ENCODE assay signal across 21 cellular contexts in genomic region chr16:87371261-87371866, GRCh38. TPM values are rescaled to one million over a fixed set of nuclear protein-coding genes. Genes with fewer than 3 reads are reported as not detected.
A peak's percentile ranks its signal among the peaks of the same experiment; 100 is the strongest.
DNase-seq lines count a peak whose midpoint lies in the region; ATAC-seq and TF ChIP-seq lines count a peak whose summit lies in the region.
"Had no signal": no experiment of that assay in that cellular context is flagged by ENCODE, and none has a peak within 500 bp of the region (broad histone marks: within the 10 kb centered on the region; RNA-seq: fewer than 3 reads in every experiment).

No MANE protein-coding gene starts in this region.

- POLR2A ChIA-PET in T-cell (lab: Charles Lee): no interaction called here

- H3K4me1 Mint-ChIP-seq in activated naive CD8-positive, alpha-beta T cell treated with anti-CD3 and anti-CD28 coated beads, Interleukin-2, amount 50 U/mL, for 24 hours: peaks cover 69% of the 10 kb centered on the region
- peaks cover 51 to 55% (median 55%) of the 10 kb centered on the region in 3 donors for H3K4me1 Mint-ChIP-seq in T-cell

- ATAC-seq in heart left ventricle (peak; percentile 27 to 56 (median 48)), right cardiac atrium (no peak), T-cell (replicated peaks in 1 of 4) (no peak)
- ATAC-seq in activated naive CD8-positive, alpha-beta T cell treated with anti-CD3 and anti-CD28 coated beads, Interleukin-2, amount 50 U/mL, for 24 hours: no peak
- ATAC-seq: activated CD8-positive, alpha-beta memory T cell treated with anti-CD3 and anti-CD28 coated beads, Interleukin-2, amount 10 ng/mL, durations not matched to agents 7 days and 5 days; left lung had no signal

- TF ChIP-seq POLR2A in heart left ventricle (IDR thresholded peaks at IDR 0.05) (no peak), spleen (IDR thresholded peaks at IDR 0.05) (no peak)

- peak overlapping the region in 9 of 12 donors; percentile 3 to 74 (median 33) for H3K27ac ChIP-seq in heart left ventricle
- H3K27ac ChIP-seq in right cardiac atrium (ENCODE audit: low read length): no peak overlapping the region
- H3K27ac ChIP-seq in spleen: no peak overlapping the region
- H3K27ac ChIP-seq: left lung, PC-9, SJSA1 had no signal

- no peaks in the 10 kb centered on the region for H3K9me3 Mint-ChIP-seq in activated naive CD8-positive, alpha-beta T cell treated with anti-CD3 and anti-CD28 coated beads, Interleukin-2, amount 50 U/mL, for 24 hours
- no peaks in the 10 kb centered on the region for H3K9me3 Mint-ChIP-seq in T-cell
- H3K9me3 Mint-ChIP-seq: CD4-positive, alpha-beta memory T cell had no signal

- DNase-seq in heart left ventricle (peak in 2 of 5 donors; percentile 36 to 49), right cardiac atrium (no peak), mucosa of gallbladder (ENCODE audit: low spot score) (peak; percentile 42), spleen (peak; percentile 62), T-cell (no peak), HK-2 (ENCODE audit: unreplicated experiment) (no peak)
- no peak for DNase-seq in activated naive CD8-positive, alpha-beta T cell treated with anti-CD3 and anti-CD28 coated beads, Interleukin-2, amount 50 U/mL, for 24 hours
- DNase-seq in activated CD8-positive, alpha-beta memory T cell treated with anti-CD3 and anti-CD28 coated beads, Interleukin-2, amount 50 U/mL, for 48 hours: no peak
- DNase-seq: activated CD8-positive, alpha-beta memory T cell treated with anti-CD3 and anti-CD28 coated beads, Interleukin-2, amount 10 ng/mL, durations not matched to agents 7 days and 5 days; activated effector memory CD4-positive, alpha-beta T cell treated with anti-CD3 and anti-CD28 coated beads, Interleukin-2, amount 50 U/mL, for 16 hours; amniotic stem cell; CD4-positive, alpha-beta memory T cell; central memory CD4-positive, alpha-beta T cell; HCEC 1CT; NCI-H1436; NCI-H774; PC-9; stimulated activated CD4-positive, alpha-beta T cell treated with anti-CD3 and anti-CD28 coated beads, Interleukin-4, amount 100 ng/mL, for 4 hours; T1000 had no signal

- H3K27me3 ChIP-seq in heart left ventricle (peaks cover 0 to 38% (median 0%) of the 10 kb centered on the region in 9 donors), right cardiac atrium (ENCODE audit: control insufficient read depth, insufficient read depth) (no peaks in the 10 kb centered on the region), spleen (replicated peaks in 1 of 7) (no peaks in the 10 kb centered on the region)
- H3K27me3 ChIP-seq: left lung, SJSA1 had no signal

- H3K9me3 ChIP-seq in heart left ventricle (no peaks in the 10 kb centered on the region), right cardiac atrium (ENCODE audit: control insufficient read depth, low read length) (no peaks in the 10 kb centered on the region), spleen (no peaks in the 10 kb centered on the region)
- H3K9me3 ChIP-seq: left lung, SJSA1 had no signal

- TF ChIP-seq CTCF in heart left ventricle (IDR thresholded peaks at IDR 0.05) (no peak), spleen (IDR thresholded peaks at IDR 0.05 in 8 of 11, conservative IDR thresholded peaks at IDR 0.05 in 3 of 11) (no peak)

- H3K27me3 Mint-ChIP-seq in activated naive CD8-positive, alpha-beta T cell treated with anti-CD3 and anti-CD28 coated beads, Interleukin-2, amount 50 U/mL, for 24 hours: no peaks in the 10 kb centered on the region
- no peaks in the 10 kb centered on the region for H3K27me3 Mint-ChIP-seq in T-cell
- H3K27me3 Mint-ChIP-seq: activated CD8-positive, alpha-beta memory T cell treated with anti-CD3 and anti-CD28 coated beads, Interleukin-2, amount 10 ng/mL, durations not matched to agents 7 days and 5 days; CD4-positive, alpha-beta memory T cell had no signal

- intact Hi-C loops in heart left ventricle (cut with DNase I) (no loop called here), right cardiac atrium (cut with DNase I) (loop anchor here in 1 of 4 donors (10.0 kb wide), 1 partner anchor 47 kb away; no protein-coding TSS in a partner anchor), spleen (cut with DNase I; ENCODE audit: low total_unique reads) (no loop called here)

- no peak overlapping the region for H3K4me3 Mint-ChIP-seq in activated naive CD8-positive, alpha-beta T cell treated with anti-CD3 and anti-CD28 coated beads, Interleukin-2, amount 50 U/mL, for 24 hours
- H3K4me3 Mint-ChIP-seq in T-cell: no peak overlapping the region
- H3K4me3 Mint-ChIP-seq: activated CD8-positive, alpha-beta memory T cell treated with anti-CD3 and anti-CD28 coated beads, Interleukin-2, amount 10 ng/mL, durations not matched to agents 7 days and 5 days; CD4-positive, alpha-beta memory T cell had no signal

- 55 to 61% (median 58%) methylated on average over 20 of the region's 20 CpGs for WGBS in heart left ventricle, 4 donors
- WGBS in right cardiac atrium: 68% methylated on average over 20 of the region's 20 CpGs
- WGBS in spleen, 5 donors: 87 to 91% (median 89%) methylated on average over 20 of the region's 20 CpGs

- peaks cover 18% of the 10 kb centered on the region for H3K36me3 Mint-ChIP-seq in activated naive CD8-positive, alpha-beta T cell treated with anti-CD3 and anti-CD28 coated beads, Interleukin-2, amount 50 U/mL, for 24 hours (ENCODE audit: low read depth)
- peaks cover 19% of the 10 kb centered on the region for H3K36me3 Mint-ChIP-seq in T-cell

- peak overlapping the region; percentile 70 for H3K27ac Mint-ChIP-seq in activated naive CD8-positive, alpha-beta T cell treated with anti-CD3 and anti-CD28 coated beads, Interleukin-2, amount 50 U/mL, for 24 hours
- no peak overlapping the region for H3K27ac Mint-ChIP-seq in T-cell
- H3K27ac Mint-ChIP-seq: activated CD8-positive, alpha-beta memory T cell treated with anti-CD3 and anti-CD28 coated beads, Interleukin-2, amount 10 ng/mL, durations not matched to agents 7 days and 5 days had no signal

- H3K36me3 ChIP-seq in heart left ventricle (peaks cover 0 to 16% (median 0%) of the 10 kb centered on the region in 9 donors), spleen (peaks cover 0 to 17% (median 0%) of the 10 kb centered on the region in 6 donors)

- H3K4me3 ChIP-seq in heart left ventricle: no peak overlapping the region
- H3K4me3 ChIP-seq in right cardiac atrium (ENCODE audit: low read length): no peak overlapping the region
- no peak overlapping the region for H3K4me3 ChIP-seq in spleen
- H3K4me3 ChIP-seq: left lung, PC-9, SJSA1 had no signal

- H3K4me1 ChIP-seq in heart left ventricle (peaks cover 7 to 93% (median 64%) of the 10 kb centered on the region in 12 donors), right cardiac atrium (ENCODE audit: control insufficient read depth, insufficient read depth, low read length) (peaks cover 8% of the 10 kb centered on the region), spleen (peaks cover 0 to 71% (median 31%) of the 10 kb centered on the region in 6 donors)

- CTCF ChIA-PET in T-cell (lab: Charles Lee): no interaction called here

RNA-seq across cellular contexts. Expression of gene FBXO31, which starts 12.2 kb away (rescaled TPM):
- total RNA-seq in heart left ventricle: 100 to 1,000 TPM in 1 of 9 donors, 10 to 100 TPM in 8; 55.5 to 130 (median 71.9) TPM
- 10 to 100 TPM; 20.0 to 28.8 TPM for polyA plus RNA-seq in heart left ventricle
- total RNA-seq in right cardiac atrium: 10 to 100 TPM; 47.8 to 66.1 (median 57.5) TPM
- polyA plus RNA-seq in right cardiac atrium: 24.3 TPM
- 36.7 TPM for total RNA-seq in mucosa of gallbladder
- total RNA-seq in spleen: 10 to 100 TPM; 23.6 to 30.6 (median 27.2) TPM
- 10 to 100 TPM in 1 of 3 donors, 1 to 10 TPM in 2; 7.9 to 11.0 (median 9.7) TPM for polyA plus RNA-seq in spleen
- 10 to 100 TPM; 34.7 to 67.2 (median 55.6) TPM for total RNA-seq in T-cell

RNA-seq across cellular contexts. Expression of gene MAP1LC3B, which starts 20.8 kb away (rescaled TPM):
- total RNA-seq in heart left ventricle (100 to 1,000 TPM in 7 of 9 donors, 10 to 100 TPM in 2; 70.7 to 194 (median 116) TPM), right cardiac atrium (100 to 1,000 TPM in 3 of 4 donors, 10 to 100 TPM in 1; 87.7 to 114 (median 108) TPM), mucosa of gallbladder (55.9 TPM), spleen (10 to 100 TPM; 47.6 to 71.4 (median 61.7) TPM), T-cell (10 to 100 TPM; 51.3 to 90.4 (median 53.3) TPM)
- polyA plus RNA-seq in heart left ventricle (100 to 1,000 TPM in 1 of 2 donors, 10 to 100 TPM in 1; 82.4 to 263 TPM), right cardiac atrium (115 TPM), spleen (10 to 100 TPM; 32.3 to 50.4 (median 46.5) TPM)

RNA-seq across cellular contexts. Expression of gene C16orf95, which starts 54.2 kb away (rescaled TPM):
- total RNA-seq in heart left ventricle: 1 to 10 TPM in 7 of 9 donors, under 1 TPM in 2; 0.91 to 4.5 (median 3.3) TPM
- polyA plus RNA-seq in heart left ventricle: 1 to 10 TPM; 1.8 to 2.4 TPM
- 1 to 10 TPM; 3.4 to 5.4 (median 4.2) TPM for total RNA-seq in right cardiac atrium
- 4.7 TPM for polyA plus RNA-seq in right cardiac atrium
- 2.2 TPM for total RNA-seq in mucosa of gallbladder
- 1 to 10 TPM in 5 of 7 donors, not detected in 2; 1.0 to 2.6 (median 2.0) TPM for total RNA-seq in spleen
- polyA plus RNA-seq in spleen: 1 to 10 TPM; 1.2 to 2.9 (median 2.8) TPM
- 1 to 10 TPM in 4 of 5 donors, under 1 TPM in 1; 0.98 to 3.1 (median 2.6) TPM for total RNA-seq in T-cell

Comparison
In these comparisons a context has a peak if more than half of its experiments do, and no peak if none do; other contexts are left out.
1. ATAC-seq: peak in heart left ventricle (4 of 4); none in right cardiac atrium (0 of 2), activated naive CD8-positive, alpha-beta T cell treated with anti-CD3 and anti-CD28 coated beads, Interleukin-2, amount 50 U/mL, for 24 hours (single experiment) and T-cell (0 of 4).
2. H3K27ac ChIP-seq: peak in heart left ventricle (9 of 12); none in right cardiac atrium (single experiment) and spleen (0 of 8).
3. DNase-seq: peak in mucosa of gallbladder (single experiment) and spleen (single experiment); none in right cardiac atrium (0 of 3), activated naive CD8-positive, alpha-beta T cell treated with anti-CD3 and anti-CD28 coated beads, Interleukin-2, amount 50 U/mL, for 24 hours (single experiment), activated CD8-positive, alpha-beta memory T cell treated with anti-CD3 and anti-CD28 coated beads, Interleukin-2, amount 50 U/mL, for 48 hours (single experiment), T-cell (0 of 34) and HK-2 (single experiment).